Comparison of ENCODE assay signal across 8 cellular contexts in genomic region chr17:72422505-72423285, GRCh38.
DNase-seq lines count a peak whose midpoint lies in the region; ATAC-seq, FAIRE-seq and TF ChIP-seq lines count a peak whose summit lies in the region.

No MANE protein-coding gene starts in this region.

- peaks cover 4% of the 10 kb centered on the region for H3K36me3 ChIP-seq in kidney epithelial cell (ENCODE audit: control insufficient read depth, insufficient read depth, low read length)
- H3K36me3 ChIP-seq in neuronal stem cell (replicated peaks in 1 of 2; ENCODE audit: control insufficient read depth in 2 of 2, insufficient read depth in 2 of 2, low read length in 2 of 2), result no peaks in the 10 kb centered on the region

- no peak for TF ChIP-seq POLR2A in GM12891 (IDR thresholded peaks at IDR 0.05; ENCODE audit: low read depth, low read length)

- peaks cover 0 to 5% of the 10 kb centered on the region in 2 donors for H3K9me3 ChIP-seq in neuronal stem cell (replicated peaks in 1 of 2; ENCODE audit: control insufficient read depth in 2 of 2, insufficient read depth in 1 of 2, low read depth in 1 of 2, low read length in 2 of 2)

- no peak overlapping the region for H2BK120ac ChIP-seq in neuronal stem cell (ENCODE audit: low read depth, low read length)

- H4K91ac ChIP-seq in neuronal stem cell (ENCODE audit: low read depth, low read length, poor library complexity), result no peak overlapping the region

- no peak overlapping the region for H3K4me3 ChIP-seq in kidney epithelial cell (ENCODE audit: low read depth, low read length)
- H3K4me3 ChIP-seq in neuronal stem cell (ENCODE audit: low read length in 2 of 2), result no peak overlapping the region

- no peak overlapping the region for H3K9ac ChIP-seq in neuronal stem cell (ENCODE audit: low read depth, low read length, poor library complexity)

- no peak overlapping the region for H2BK12ac ChIP-seq in neuronal stem cell (ENCODE audit: low read length)

- H3K4me2 ChIP-seq in neuronal stem cell (ENCODE audit: insufficient read depth, low read length, poor library complexity, severe bottlenecking), result no peak overlapping the region

- H4K8ac ChIP-seq in neuronal stem cell (ENCODE audit: low read depth, low read length), result no peak overlapping the region

- H3K18ac ChIP-seq in neuronal stem cell (ENCODE audit: low read length), result no peak overlapping the region

- FAIRE-seq in GM12891 (lab: Jason Lieb, UNC), result peak; percentile 79

- no peak overlapping the region for H3K4ac ChIP-seq in neuronal stem cell (ENCODE audit: low read length)

- no peaks in the 10 kb centered on the region for H3K79me1 ChIP-seq in neuronal stem cell (ENCODE audit: low read depth, low read length)

- DNase-seq in GM12891 (ENCODE audit: insufficient read length, low spot score) (peak; percentile 30), kidney epithelial cell (ENCODE audit: low read depth) (peak; percentile 96), HUDEP-2 (lab: John Stamatoyannopoulos, UW; ENCODE audit: unreplicated experiment in 76 of 76) (no peak), NCI-H2107 treated with DMSO at 0.1 percent for 48 hours (lab: John Stamatoyannopoulos, UW; ENCODE audit: unreplicated experiment) (no peak), neuronal stem cell (ENCODE audit: low spot score) (no peak)
- peak; percentile 28 to 35 for DNase-seq in activated T-cell treated with anti-CD3 and anti-CD28 coated beads, Interleukin-2, amount 50 U/mL, for 48 hours

- no peak overlapping the region for H3K23ac ChIP-seq in neuronal stem cell (ENCODE audit: low read depth, low read length, poor library complexity)

- H3K27ac ChIP-seq in neuronal stem cell (replicated peaks; ENCODE audit: low read length), result no peak overlapping the region

- H3K27me3 ChIP-seq in kidney epithelial cell (ENCODE audit: control insufficient read depth, insufficient read depth, low read length) (no peaks in the 10 kb centered on the region), neuronal stem cell (ENCODE audit: control insufficient read depth in 3 of 3, insufficient read depth in 3 of 3, low read depth in 1 of 3, low read length in 3 of 3) (no peaks in the 10 kb centered on the region)

- H2AFZ ChIP-seq in neuronal stem cell (ENCODE audit: low read length), result no peak overlapping the region

- no CpG with 5 or more reads among the region's 21 CpGs for WGBS in neuronal stem cell (ENCODE audit: extremely low coverage in 2 of 2, insufficient read length in 2 of 2, insufficient replicate concordance in 1 of 2), 2 donors

- H2AK5ac ChIP-seq in neuronal stem cell (ENCODE audit: low read depth, low read length), result no peak overlapping the region

- peak; percentile 40 for ATAC-seq in GM21381 (IDR thresholded peaks at IDR 0.05; ENCODE audit: unreplicated experiment)
- peak; percentile 27 for ATAC-seq in HG03469 (IDR thresholded peaks at IDR 0.05; ENCODE audit: unreplicated experiment)

- H3K4me1 ChIP-seq in neuronal stem cell (ENCODE audit: control insufficient read depth in 2 of 2, insufficient read depth in 1 of 2, low read depth in 1 of 2, low read length in 2 of 2), result peaks cover 2 to 5% of the 10 kb centered on the region in 2 donors

- H3K14ac ChIP-seq in neuronal stem cell (ENCODE audit: low read length), result no peak overlapping the region

- no peak overlapping the region for H2BK5ac ChIP-seq in neuronal stem cell (ENCODE audit: low read length)

- no peak overlapping the region for H2BK15ac ChIP-seq in neuronal stem cell (ENCODE audit: low read length)

- TF ChIP-seq CTCF in kidney epithelial cell (IDR thresholded peaks at IDR 0.05; ENCODE audit: insufficient read depth, low read length, poor library complexity, severe bottlenecking), result no peak

TF ChIP-seq in GM12891, 5 proteins besides CTCF, POLR2A, EP300 and RAD21:
- no peak for TF ChIP-seq POLR2AphosphoS5 (IDR thresholded peaks at IDR 0.05; ENCODE audit: low read depth, low read length)
- peak; percentile 8 for TF ChIP-seq PAX5 (IDR thresholded peaks at IDR 0.05; ENCODE audit: insufficient read depth, low read length, severe bottlenecking)
- peak; percentile 61 for TF ChIP-seq SPI1 (IDR thresholded peaks at IDR 0.05; ENCODE audit: low read depth, low read length)
- TF ChIP-seq TAF1 (IDR thresholded peaks at IDR 0.05; ENCODE audit: low read depth, low read length), result 0 out of 2 replicates have a peak, but pooled peaks have one; percentile 32
- TF ChIP-seq POU2F2 (IDR thresholded peaks at IDR 0.05; ENCODE audit: low read depth, low read length), result peak; percentile 73
TF ChIP-seq in GM12891: peak in this region for 4.

Comparison
In these comparisons a context has a peak if more than half of its experiments do, and no peak if none do; other contexts are left out.
1. DNase-seq: peak in GM12891 (single experiment), activated T-cell treated with anti-CD3 and anti-CD28 coated beads, Interleukin-2, amount 50 U/mL, for 48 hours (2 of 2) and kidney epithelial cell (single experiment); none in HUDEP-2 (0 of 76), NCI-H2107 treated with DMSO at 0.1 percent for 48 hours (single experiment) and neuronal stem cell (single experiment).